Comparison of ENCODE assay signal across 10 cellular contexts in the genomic region with DNA sequence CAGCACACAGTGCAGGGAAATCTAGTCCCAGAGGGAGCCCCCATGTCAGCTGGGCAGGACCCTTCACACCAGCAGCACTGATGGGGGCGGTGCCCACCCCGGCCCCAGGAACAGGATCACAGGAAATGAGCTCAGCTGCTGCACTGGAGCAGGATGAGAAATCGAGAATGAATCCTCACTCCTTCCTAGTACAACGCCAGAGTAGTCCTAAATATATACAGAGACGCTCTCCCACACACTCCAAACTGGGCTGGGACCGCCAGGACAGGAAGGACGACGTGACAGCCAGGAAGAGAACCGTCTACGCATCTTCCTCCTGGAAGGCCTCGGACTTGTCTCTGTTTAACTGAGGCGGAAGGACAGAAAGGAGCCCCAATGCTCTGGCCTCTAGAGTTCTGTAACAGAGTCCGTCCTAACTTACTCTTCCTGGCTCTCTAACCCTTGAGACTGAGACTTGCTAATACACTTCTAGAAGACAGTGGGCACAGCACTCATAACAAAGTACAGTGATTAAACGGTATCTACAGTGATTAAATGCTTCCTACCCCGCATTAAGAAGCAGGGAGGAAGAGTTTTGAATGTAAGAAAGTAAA. TPM values are rescaled to one million over a fixed set of nuclear protein-coding genes. Genes with fewer than 3 reads are reported as not detected.
DNase-seq lines count a peak whose midpoint lies in the region; ATAC-seq and TF ChIP-seq lines count a peak whose summit lies in the region.
"Had no signal": no experiment of that assay in that cellular context is flagged by ENCODE, and none has a peak within 500 bp of the region (broad histone marks: within the 10 kb centered on the region; RNA-seq: fewer than 3 reads in every experiment).

No MANE protein-coding gene starts in this region.

- peaks cover 17% of the 10 kb centered on the region for H3K9me3 Mint-ChIP-seq in endodermal cell
- no peaks in the 10 kb centered on the region for H3K9me3 Mint-ChIP-seq in activated T-helper 1 cell treated with anti-CD3 and anti-CD28 coated beads, Interleukin-12 subunit alpha, Interleukin-12 subunit beta, Interleukin-2, Interleukin-4 antibody, amounts not matched to agents 30 ng/mL and 10 ng/mL and 1 ng/mL, durations not matched to agents 14 hours and 24 hours and 36 hours
- no peaks in the 10 kb centered on the region for H3K9me3 Mint-ChIP-seq in activated CD4-positive, alpha-beta memory T cell treated with anti-CD3 and anti-CD28 coated beads for 36 hours
- H3K9me3 Mint-ChIP-seq: central memory CD8-positive, alpha-beta T cell had no signal

- H3K4me1 ChIP-seq in endodermal cell (ENCODE audit: control insufficient read depth, insufficient read depth, low read length): no peaks in the 10 kb centered on the region
- peaks cover 20 to 30% of the 10 kb centered on the region in 2 donors for H3K4me1 ChIP-seq in mucosa of rectum (ENCODE audit: control insufficient read depth in 2 of 2, insufficient read depth in 2 of 2, low read length in 2 of 2)

- no peak overlapping the region for H3K27ac Mint-ChIP-seq in endodermal cell
- no peak overlapping the region for H3K27ac Mint-ChIP-seq in activated T-helper 1 cell treated with anti-CD3 and anti-CD28 coated beads, Interleukin-12 subunit alpha, Interleukin-12 subunit beta, Interleukin-2, Interleukin-4 antibody, amounts not matched to agents 30 ng/mL and 10 ng/mL and 1 ng/mL, durations not matched to agents 14 hours and 24 hours and 36 hours
- no peak overlapping the region for H3K27ac Mint-ChIP-seq in activated CD4-positive, alpha-beta memory T cell treated with anti-CD3 and anti-CD28 coated beads for 36 hours

- H3K9me3 ChIP-seq in endodermal cell (ENCODE audit: control insufficient read depth, low read length) (peaks cover 11% of the 10 kb centered on the region), mucosa of rectum (ENCODE audit: control insufficient read depth in 2 of 2, low read length in 2 of 2) (no peaks in the 10 kb centered on the region)

- H3K27me3 ChIP-seq in endodermal cell (ENCODE audit: control insufficient read depth, insufficient read depth, low read length, poor library complexity, severe bottlenecking) (no peaks in the 10 kb centered on the region), mucosa of rectum (ENCODE audit: control insufficient read depth in 2 of 2, insufficient read depth in 2 of 2, low read length in 2 of 2) (no peaks in the 10 kb centered on the region)

- 84 to 85% methylated on average over 9 to 15 of the region's 15 CpGs for WGBS in endodermal cell (ENCODE audit: insufficient coverage in 1 of 2, insufficient read length in 1 of 2), 2 experiments

- intact Hi-C loops in activated T-helper 1 cell treated with anti-CD3 and anti-CD28 coated beads, Interleukin-12 subunit alpha, Interleukin-12 subunit beta, Interleukin-2, Interleukin-4 antibody, amounts not matched to agents 30 ng/mL and 10 ng/mL and 1 ng/mL, durations not matched to agents 14 hours and 24 hours and 36 hours (cut with micrococcal nuclease): no loop called here
- intact Hi-C loops in activated CD4-positive, alpha-beta memory T cell treated with anti-CD3 and anti-CD28 coated beads for 36 hours (cut with micrococcal nuclease): no loop called here

- H3K36me3 ChIP-seq in endodermal cell (ENCODE audit: control insufficient read depth, insufficient read depth, low read length) (peaks cover 21% of the 10 kb centered on the region), mucosa of rectum (ENCODE audit: control insufficient read depth in 2 of 2, insufficient read depth in 2 of 2, low read length in 2 of 2) (peaks cover 6% of the 10 kb centered on the region in 2 donors)

- H3K9ac ChIP-seq in endodermal cell (ENCODE audit: extremely low read depth, low read length, poor library complexity, severe bottlenecking) (no peak overlapping the region), mucosa of rectum (ENCODE audit: low read depth in 1 of 2, low read length in 2 of 2) (no peak overlapping the region)

- H3K27ac ChIP-seq in endodermal cell (ENCODE audit: low read depth, low read length) (peak overlapping the region; percentile 49), mucosa of rectum (ENCODE audit: low read depth in 2 of 2, low read length in 2 of 2) (peak overlapping the region; percentile 38 to 50)

- H3K4me1 Mint-ChIP-seq in endodermal cell: peaks cover 19% of the 10 kb centered on the region
- H3K4me1 Mint-ChIP-seq in activated T-helper 1 cell treated with anti-CD3 and anti-CD28 coated beads, Interleukin-12 subunit alpha, Interleukin-12 subunit beta, Interleukin-2, Interleukin-4 antibody, amounts not matched to agents 30 ng/mL and 10 ng/mL and 1 ng/mL, durations not matched to agents 14 hours and 24 hours and 36 hours (ENCODE audit: low read depth): no peaks in the 10 kb centered on the region
- no peaks in the 10 kb centered on the region for H3K4me1 Mint-ChIP-seq in activated CD4-positive, alpha-beta memory T cell treated with anti-CD3 and anti-CD28 coated beads for 36 hours (ENCODE audit: low read depth)
- H3K4me1 Mint-ChIP-seq: central memory CD8-positive, alpha-beta T cell had no signal

- H3K36me3 Mint-ChIP-seq in endodermal cell (ENCODE audit: low read depth): peaks cover 29% of the 10 kb centered on the region
- no peaks in the 10 kb centered on the region for H3K36me3 Mint-ChIP-seq in activated T-helper 1 cell treated with anti-CD3 and anti-CD28 coated beads, Interleukin-12 subunit alpha, Interleukin-12 subunit beta, Interleukin-2, Interleukin-4 antibody, amounts not matched to agents 30 ng/mL and 10 ng/mL and 1 ng/mL, durations not matched to agents 14 hours and 24 hours and 36 hours (ENCODE audit: low read depth)
- no peaks in the 10 kb centered on the region for H3K36me3 Mint-ChIP-seq in activated CD4-positive, alpha-beta memory T cell treated with anti-CD3 and anti-CD28 coated beads for 36 hours

- DNase-seq in A172 (ENCODE audit: low spot score) (peak; percentile 55), NCI-H226 (peak; percentile 78), endodermal cell (no peak), NCI-H2107 treated with DMSO at 0.1 percent for 48 hours (lab: John Stamatoyannopoulos, UW; ENCODE audit: unreplicated experiment) (no peak)
- DNase-seq in activated T-helper 1 cell treated with anti-CD3 and anti-CD28 coated beads, Interleukin-12 subunit alpha, Interleukin-12 subunit beta, Interleukin-2, Interleukin-4 antibody, amounts not matched to agents 30 ng/mL and 10 ng/mL and 1 ng/mL, durations not matched to agents 14 hours and 24 hours and 36 hours (ENCODE audit: low spot score): no peak
- no peak for DNase-seq in activated CD4-positive, alpha-beta memory T cell treated with anti-CD3 and anti-CD28 coated beads for 36 hours
- DNase-seq: NCI-H2107 had no signal

- H3K4me3 ChIP-seq in endodermal cell (ENCODE audit: low read length) (no peak overlapping the region), mucosa of rectum (ENCODE audit: low read length in 2 of 2) (no peak overlapping the region)

- CTCF ChIA-PET in activated CD4-positive, alpha-beta memory T cell treated with anti-CD3 and anti-CD28 coated beads for 36 hours (lab: Charles Lee): no interaction called here

- ATAC-seq in HG02870 (IDR thresholded peaks at IDR 0.05; ENCODE audit: unreplicated experiment): no peak

- H3K4me3 Mint-ChIP-seq in endodermal cell: no peak overlapping the region
- no peak overlapping the region for H3K4me3 Mint-ChIP-seq in activated T-helper 1 cell treated with anti-CD3 and anti-CD28 coated beads, Interleukin-12 subunit alpha, Interleukin-12 subunit beta, Interleukin-2, Interleukin-4 antibody, amounts not matched to agents 30 ng/mL and 10 ng/mL and 1 ng/mL, durations not matched to agents 14 hours and 24 hours and 36 hours
- H3K4me3 Mint-ChIP-seq in activated CD4-positive, alpha-beta memory T cell treated with anti-CD3 and anti-CD28 coated beads for 36 hours: no peak overlapping the region
- H3K4me3 Mint-ChIP-seq: central memory CD8-positive, alpha-beta T cell had no signal

- TF ChIP-seq CTCF in endodermal cell (conservative IDR thresholded peaks at IDR 0.05): no peak

- no peaks in the 10 kb centered on the region for H3K27me3 Mint-ChIP-seq in endodermal cell (ENCODE audit: insufficient read depth)
- no peaks in the 10 kb centered on the region for H3K27me3 Mint-ChIP-seq in activated T-helper 1 cell treated with anti-CD3 and anti-CD28 coated beads, Interleukin-12 subunit alpha, Interleukin-12 subunit beta, Interleukin-2, Interleukin-4 antibody, amounts not matched to agents 30 ng/mL and 10 ng/mL and 1 ng/mL, durations not matched to agents 14 hours and 24 hours and 36 hours (ENCODE audit: insufficient read depth)
- no peaks in the 10 kb centered on the region for H3K27me3 Mint-ChIP-seq in activated CD4-positive, alpha-beta memory T cell treated with anti-CD3 and anti-CD28 coated beads for 36 hours

- POLR2A ChIA-PET in activated CD4-positive, alpha-beta memory T cell treated with anti-CD3 and anti-CD28 coated beads for 36 hours (lab: Charles Lee): no interaction called here

RNA-seq across cellular contexts. Expression of a gene that starts 33.4 kb away (rescaled TPM):
- 26.2 and 26.6 TPM in 2 replicates for total RNA-seq in A172 (2014; rRNA removed; shearing (Covaris generic))
- 100 to 1,000 TPM; 120 to 123 TPM for total RNA-seq in endodermal cell
- polyA plus RNA-seq in endodermal cell (2013, experiment 1 of 2): 82.7 TPM
- polyA plus RNA-seq in endodermal cell (2013, experiment 2 of 2): 80.3 TPM
- total RNA-seq in activated T-helper 1 cell treated with anti-CD3 and anti-CD28 coated beads, Interleukin-12 subunit alpha, Interleukin-12 subunit beta, Interleukin-2, Interleukin-4 antibody, amounts not matched to agents 30 ng/mL and 10 ng/mL and 1 ng/mL, durations not matched to agents 14 hours and 24 hours and 36 hours: 1.5 and 1.6 TPM in 2 replicates
- total RNA-seq in activated CD4-positive, alpha-beta memory T cell treated with anti-CD3 and anti-CD28 coated beads for 36 hours: 1 to 10 TPM; 6.4 to 7.4 TPM

Comparison
In these comparisons a context has a peak if more than half of its experiments do, and no peak if none do; other contexts are left out.
1. DNase-seq: peak in A172 (single experiment) and NCI-H226 (single experiment); none in endodermal cell (single experiment), activated T-helper 1 cell treated with anti-CD3 and anti-CD28 coated beads, Interleukin-12 subunit alpha, Interleukin-12 subunit beta, Interleukin-2, Interleukin-4 antibody, amounts not matched to agents 30 ng/mL and 10 ng/mL and 1 ng/mL, durations not matched to agents 14 hours and 24 hours and 36 hours (single experiment), NCI-H2107 treated with DMSO at 0.1 percent for 48 hours (single experiment) and activated CD4-positive, alpha-beta memory T cell treated with anti-CD3 and anti-CD28 coated beads for 36 hours (single experiment).